In the genomic region with DNA sequence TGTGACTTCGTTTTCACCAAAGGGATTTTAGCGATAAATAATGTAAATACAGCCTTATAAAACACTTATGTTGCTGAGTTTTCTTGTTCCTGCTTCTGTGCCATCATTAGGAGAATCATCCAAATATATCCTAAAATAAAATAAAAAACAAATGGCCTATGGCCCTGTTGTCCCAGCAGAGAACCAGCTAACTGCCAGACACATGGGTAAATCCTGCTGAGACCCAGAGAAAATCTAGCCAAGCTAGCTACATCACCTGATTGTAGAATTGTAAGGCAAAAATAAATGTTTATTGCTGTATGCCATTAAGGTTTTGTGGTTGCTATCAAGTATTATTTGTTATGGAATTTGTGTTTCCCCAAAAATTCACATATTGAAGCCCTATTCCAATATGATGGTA, we compare ENCODE assay signal across 22 cellular contexts.
"Had no signal": no experiment of that assay in that cellular context is flagged by ENCODE, and none has a peak within 500 bp of the region (broad histone marks: within the 10 kb centered on the region; RNA-seq: fewer than 3 reads in every experiment).

No MANE protein-coding gene starts in this region.

- DNase-seq: stimulated activated CD4-positive, alpha-beta T cell treated with anti-CD3 and anti-CD28 coated beads, Interleukin-2, amount 100 ng/mL, for 48 hours; stimulated activated CD4-positive, alpha-beta T cell treated with anti-CD3 and anti-CD28 coated beads, Interleukin-4, amount 100 ng/mL, for 1 hour; stimulated activated CD4-positive, alpha-beta T cell treated with anti-CD3 and anti-CD28 coated beads, Interleukin-4, amount 100 ng/mL, for 24 hours; stimulated activated CD4-positive, alpha-beta T cell treated with anti-CD3 and anti-CD28 coated beads, Interleukin-4, amount 100 ng/mL, for 4 hours; stimulated activated CD8-positive, alpha-beta memory T cell treated with anti-CD3 and anti-CD28 coated beads, Interleukin-4, amount 100 ng/mL, for 48 hours; stimulated activated naive B cell treated with anti-CD40 and anti-IgM and Interleukin-4, amounts not matched to agents 10 μg/mL and 1 μg/mL and 100 μg/mL, for 72 hours; stimulated activated naive CD4-positive, alpha-beta T cell; stimulated activated naive CD4-positive, alpha-beta T cell treated with Interleukin-2 at 50 U/mL for 16 hours; stimulated activated naive CD8-positive, alpha-beta T cell treated with anti-CD3 and anti-CD28 coated beads, Interleukin-15, amount 100 ng/mL, for 72 hours; stimulated activated naive CD8-positive, alpha-beta T cell treated with anti-CD3 and anti-CD28 coated beads, Interleukin-15, Interleukin-2, amounts not matched to agents 100 U/mL and 50 U/mL, for 24 hours; stomach; substantia nigra; testis; thyroid gland; tibial artery; transverse colon; trophoblast cell; upper lobe of left lung; upper lobe of right lung; uterus had no signal

- ATAC-seq: stimulated activated effector memory CD8-positive, alpha-beta T cell treated with anti-CD3 and anti-CD28 coated beads, Interleukin-12 subunit alpha, Interleukin-12 subunit beta, amount 100 ng/mL, for 72 hours; stimulated activated memory B cell treated with anti-CD40 and anti-IgM and Interleukin-4, amounts not matched to agents 10 μg/mL and 1 μg/mL and 100 μg/mL, for 72 hours; stimulated activated naive B cell treated with anti-CD40 and anti-IgM and Interleukin-4, amounts not matched to agents 10 μg/mL and 1 μg/mL and 100 μg/mL, for 72 hours; stimulated activated naive CD8-positive, alpha-beta T cell treated with anti-CD3 and anti-CD28 coated beads, Interleukin-15, amount 100 ng/mL, for 72 hours; stimulated activated naive CD8-positive, alpha-beta T cell treated with anti-CD3 and anti-CD28 coated beads, Interleukin-15, Interleukin-2, amounts not matched to agents 100 U/mL and 50 U/mL, for 24 hours; upper lobe of right lung had no signal
